Comparison of ENCODE assay signal across 8 cellular contexts in the genomic region with DNA sequence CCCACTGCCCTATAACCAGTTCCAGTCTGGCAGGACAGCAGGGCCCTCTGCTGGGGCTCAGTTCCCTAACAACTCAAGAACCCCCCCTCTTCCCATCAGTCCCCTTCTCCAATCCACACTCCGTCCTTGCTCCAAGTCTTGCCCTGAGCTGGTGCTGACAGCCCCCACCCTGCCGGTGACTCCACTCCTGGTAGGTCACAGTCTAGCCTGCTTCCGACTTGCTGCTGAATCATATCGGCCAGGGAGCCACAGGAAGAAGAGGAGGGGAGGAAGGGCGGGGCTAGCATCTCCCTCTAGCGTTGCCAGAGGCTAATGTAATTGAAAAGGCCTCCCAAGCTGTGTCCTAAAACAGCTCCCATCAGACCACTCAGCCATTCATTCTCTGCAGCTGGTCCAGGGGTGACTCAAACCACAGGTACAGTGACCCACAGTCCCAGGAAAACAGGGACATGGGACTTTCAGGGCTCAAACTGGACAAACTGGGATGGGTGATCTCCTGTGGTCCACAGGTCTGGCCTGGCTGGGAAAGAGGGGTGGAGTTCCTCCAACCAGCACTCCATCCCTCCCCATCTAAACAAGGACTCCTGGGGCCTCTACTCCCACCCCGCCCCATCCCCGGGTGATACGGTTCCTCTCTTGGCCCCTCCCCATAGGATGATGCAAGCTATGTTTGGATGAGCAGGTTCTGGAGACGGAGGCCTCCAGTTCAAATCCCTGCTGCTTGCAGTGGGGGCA.
DNase-seq lines count a peak whose midpoint lies in the region; ATAC-seq and TF ChIP-seq lines count a peak whose summit lies in the region.

No MANE protein-coding gene starts in this region.

- peaks cover 37% of the 10 kb centered on the region for H3K4me1 ChIP-seq in skeletal muscle satellite cell (ENCODE audit: control insufficient read depth, insufficient read depth, low read length)
- H3K4me1 ChIP-seq in prostate gland (replicated peaks), result no peaks in the 10 kb centered on the region

- H3K4me2 ChIP-seq in skeletal muscle satellite cell (ENCODE audit: low read length), result peak overlapping the region; percentile 61

- peak overlapping the region; percentile 20 for H3K4me3 ChIP-seq in skeletal muscle satellite cell (ENCODE audit: low read length)
- H3K4me3 ChIP-seq in prostate gland, result no peak overlapping the region

- intact Hi-C loops in prostate gland (cut with DNase I), result no loop called here

- TF ChIP-seq POLR2A in GM18505 (IDR thresholded peaks at IDR 0.05; ENCODE audit: borderline replicate concordance, extremely low read depth, insufficient read depth, insufficient read length) (peak; percentile 48), prostate gland (IDR thresholded peaks at IDR 0.05) (no peak)

- ATAC-seq in GM18505 (IDR thresholded peaks at IDR 0.05; ENCODE audit: unreplicated experiment) (no peak), HG02885 (IDR thresholded peaks at IDR 0.05; ENCODE audit: poor library complexity, unreplicated experiment) (peak; percentile 34)

- no peak overlapping the region for H3K27ac ChIP-seq in prostate gland

- 53% methylated on average over 10 of the region's 10 CpGs for WGBS in prostate gland

- DNase-seq in RPMI7951 (ENCODE audit: low read depth) (peak; percentile 93), germinal center (ENCODE audit: low spot score) (peak; percentile 65), prostate gland (ENCODE audit: low spot score) (no peak), NCI-H1105 (lab: John Stamatoyannopoulos, UW) (no peak)
- DNase-seq in activated T-helper 1 cell treated with anti-CD3 and anti-CD28 coated beads, Interleukin-2, amount 50 U/mL, for 16 hours (ENCODE audit: low read depth in 1 of 2, low spot score in 1 of 2), result peak; percentile 37 to 55

- H3K9me3 ChIP-seq in skeletal muscle satellite cell (replicated peaks; ENCODE audit: low read length) (no peaks in the 10 kb centered on the region), prostate gland (no peaks in the 10 kb centered on the region)

- H3K9ac ChIP-seq in skeletal muscle satellite cell (ENCODE audit: low read depth, low read length), result peak overlapping the region; percentile 42

- H3K36me3 ChIP-seq in skeletal muscle satellite cell (ENCODE audit: insufficient read depth, low read length) (no peaks in the 10 kb centered on the region), prostate gland (no peaks in the 10 kb centered on the region)

- peak in 1 of 4 experiments; percentile 10 for TF ChIP-seq CTCF in prostate gland (IDR thresholded peaks at IDR 0.05)

- H3K27me3 ChIP-seq in skeletal muscle satellite cell (ENCODE audit: control insufficient read depth, insufficient read depth, low read length) (peaks cover 3% of the 10 kb centered on the region), prostate gland (replicated peaks; ENCODE audit: insufficient read depth) (no peaks in the 10 kb centered on the region)

Comparison
In these comparisons a context has a peak if more than half of its experiments do, and no peak if none do; other contexts are left out.
1. DNase-seq: peak in RPMI7951 (single experiment), activated T-helper 1 cell treated with anti-CD3 and anti-CD28 coated beads, Interleukin-2, amount 50 U/mL, for 16 hours (2 of 2) and germinal center (single experiment); none in prostate gland (single experiment) and NCI-H1105 (single experiment).